19 cellular contexts compared by ENCODE assay signal in genomic region chr12:120866143-120866542, GRCh38.
"Had no signal": no experiment of that assay in that cellular context is flagged by ENCODE, and none has a peak within 500 bp of the region (broad histone marks: within the 10 kb centered on the region; RNA-seq: fewer than 3 reads in every experiment).

No MANE protein-coding gene starts in this region.

- ATAC-seq: activated CD4-positive, alpha-beta T cell treated with anti-CD3 and anti-CD28 coated beads for 36 hours; left lobe of liver; lower lobe of right lung; naive thymus-derived CD8-positive, alpha-beta T cell had no signal

- H3K27me3 ChIP-seq: vagina had no signal

- H3K4me3 ChIP-seq: lower lobe of right lung, thoracic aorta, vagina had no signal

- H3K36me3 ChIP-seq: thoracic aorta, vagina had no signal

- DNase-seq: activated B cell treated with CpG ODN at 0.5 μM for 24 hours; activated CD4-positive, alpha-beta T cell treated with anti-CD3 and anti-CD28 coated beads for 36 hours; activated CD4-positive, alpha-beta T cell treated with anti-CD3 and anti-CD28 coated beads, Interleukin-2, amount 50 U/mL, for 48 hours; activated naive CD4-positive, alpha-beta T cell treated with Interleukin-2 at 50 U/mL for 16 hours; activated naive CD8-positive, alpha-beta T cell treated with anti-CD3 and anti-CD28 coated beads for 36 hours; activated T-cell treated with anti-CD3 and anti-CD28 coated beads, Interleukin-2, amount 50 U/mL, for 48 hours; amygdala; effector CD4-positive, alpha-beta T cell; erythroblast; foreskin fibroblast; lower lobe of right lung; naive thymus-derived CD8-positive, alpha-beta T cell; retina; stimulated activated CD4-positive, alpha-beta T cell treated with anti-CD3 and anti-CD28 coated beads, Interleukin-4, amount 100 ng/mL, for 24 hours; stimulated activated naive CD4-positive, alpha-beta T cell treated with Interleukin-2 at 50 U/mL for 16 hours; T1000 had no signal

- H3K27ac ChIP-seq: lower lobe of right lung, thoracic aorta, vagina had no signal

- H3K9me3 ChIP-seq: lower lobe of right lung, thoracic aorta, vagina had no signal
